ENCODE assay signal across 37 cellular contexts in genomic region chr1:2828586-2829250, GRCh38.
"Had no signal": no experiment of that assay in that cellular context is flagged by ENCODE, and none has a peak within 500 bp of the region (broad histone marks: within the 10 kb centered on the region; RNA-seq: fewer than 3 reads in every experiment).

No MANE protein-coding gene starts in this region.

- H3K27ac ChIP-seq: adrenal gland, body of pancreas, brain microvascular endothelial cell, breast epithelium, VCaP had no signal

- H3K4me1 Mint-ChIP-seq: activated B cell treated with CpG ODN at 0.5 μM for 24 hours; activated CD4-positive, alpha-beta T cell treated with anti-CD3 and anti-CD28 coated beads, Interleukin-2, amount 10 ng/mL, durations not matched to agents 24 days and 14 days; activated naive CD8-positive, alpha-beta T cell treated with anti-CD3 and anti-CD28 coated beads for 36 hours; activated T-helper 17 cell treated with anti-CD3 and anti-CD28 coated beads, Interleukin-2, amount 50 U/mL, for 72 hours had no signal

- ATAC-seq: activated CD8-positive, alpha-beta T cell treated with anti-CD3 and anti-CD28 coated beads for 36 hours; activated naive CD4-positive, alpha-beta T cell treated with anti-CD3 and anti-CD28 coated beads, Interleukin-2, amount 50 U/mL, for 72 hours; activated T-cell treated with anti-CD3 and anti-CD28 coated beads, Interleukin-2, amount 50 U/mL, for 4 hours; activated T-cell treated with anti-CD3 and anti-CD28 coated beads, Interleukin-2, amount 50 U/mL, for 72 hours; activated T-helper 17 cell treated with anti-CD3 and anti-CD28 coated beads, Interleukin-2, amount 50 U/mL, for 72 hours; body of pancreas had no signal

- H3K4me3 Mint-ChIP-seq: activated B cell treated with CpG ODN at 0.5 μM for 24 hours; activated CD4-positive, alpha-beta memory T cell treated with anti-CD3 and anti-CD28 coated beads for 36 hours; activated CD4-positive, alpha-beta T cell treated with anti-CD3 and anti-CD28 coated beads, Interleukin-2, amount 10 ng/mL, durations not matched to agents 24 days and 14 days; activated CD8-positive, alpha-beta T cell treated with anti-CD3 and anti-CD28 coated beads for 36 hours; activated naive CD4-positive, alpha-beta T cell treated with anti-CD3 and anti-CD28 coated beads for 36 hours; activated naive CD8-positive, alpha-beta T cell treated with anti-CD3 and anti-CD28 coated beads for 36 hours; activated T-cell treated with anti-CD3 and anti-CD28 coated beads, Interleukin-2, amount 50 U/mL, for 4 hours; activated T-cell treated with anti-CD3 and anti-CD28 coated beads, Interleukin-2, amount 50 U/mL, for 72 hours; activated T-helper 1 cell treated with anti-CD3 and anti-CD28 coated beads, Interleukin-12 subunit alpha, Interleukin-12 subunit beta, Interleukin-2, Interleukin-4 antibody, amounts not matched to agents 30 ng/mL and 10 ng/mL and 1 ng/mL, durations not matched to agents 14 hours and 24 hours and 36 hours; activated T-helper 17 cell treated with anti-CD3 and anti-CD28 coated beads, Interleukin-2, amount 50 U/mL, for 72 hours; T-helper 1 cell treated with Interleukin-12 subunit alpha and Interleukin-12 subunit beta and Interleukin-4 antibody, amounts not matched to agents 30 μg/mL and 1 μg/mL, for 36 hours; T-helper 2 cell treated with Interferon-gamma antibody and Interleukin-4, amounts not matched to agents 5 μg/mL and 100 μg/mL, for 36 hours had no signal

- H3K36me3 ChIP-seq: adrenal gland, brain microvascular endothelial cell, breast epithelium had no signal

- H3K27ac Mint-ChIP-seq: activated B cell treated with CpG ODN at 0.5 μM for 24 hours; activated CD4-positive, alpha-beta memory T cell treated with anti-CD3 and anti-CD28 coated beads for 36 hours; activated CD4-positive, alpha-beta T cell treated with anti-CD3 and anti-CD28 coated beads, Interleukin-2, amount 10 ng/mL, durations not matched to agents 24 days and 14 days; activated CD8-positive, alpha-beta T cell treated with anti-CD3 and anti-CD28 coated beads for 36 hours; activated naive CD4-positive, alpha-beta T cell treated with anti-CD3 and anti-CD28 coated beads for 36 hours; activated naive CD4-positive, alpha-beta T cell treated with anti-CD3 and anti-CD28 coated beads, Interleukin-2, amount 50 U/mL, for 72 hours; activated naive CD8-positive, alpha-beta T cell treated with anti-CD3 and anti-CD28 coated beads for 36 hours; activated T-cell treated with anti-CD3 and anti-CD28 coated beads, Interleukin-2, amount 50 U/mL, for 72 hours; activated T-helper 1 cell treated with anti-CD3 and anti-CD28 coated beads, Interleukin-12 subunit alpha, Interleukin-12 subunit beta, Interleukin-2, Interleukin-4 antibody, amounts not matched to agents 30 ng/mL and 10 ng/mL and 1 ng/mL, durations not matched to agents 14 hours and 24 hours and 36 hours; activated T-helper 17 cell treated with anti-CD3 and anti-CD28 coated beads, Interleukin-2, amount 50 U/mL, for 72 hours; T-helper 1 cell treated with Interleukin-12 subunit alpha and Interleukin-12 subunit beta and Interleukin-4 antibody, amounts not matched to agents 30 μg/mL and 1 μg/mL, for 36 hours; T-helper 2 cell treated with Interferon-gamma antibody and Interleukin-4, amounts not matched to agents 5 μg/mL and 100 μg/mL, for 36 hours had no signal

- H3K4me1 ChIP-seq: adrenal gland, body of pancreas, breast epithelium had no signal

- DNase-seq: activated B cell treated with CpG ODN at 0.5 μM for 24 hours; activated CD4-positive, alpha-beta memory T cell treated with anti-CD3 and anti-CD28 coated beads for 36 hours; activated CD4-positive, alpha-beta T cell treated with anti-CD3 and anti-CD28 coated beads for 4 hours; activated CD4-positive, alpha-beta T cell treated with anti-CD3 and anti-CD28 coated beads, Interleukin-2, amount 10 ng/mL, durations not matched to agents 24 days and 14 days; activated CD4-positive, alpha-beta T cell treated with anti-CD3 and anti-CD28 coated beads, Interleukin-2, amount 50 U/mL, for 1 hour; activated CD4-positive, alpha-beta T cell treated with anti-CD3 and anti-CD28 coated beads, Interleukin-2, amount 50 U/mL, for 4 hours; activated CD4-positive, CD25-positive, alpha-beta regulatory T cell treated with anti-CD3 and anti-CD28 coated beads, Interleukin-2, amount 50 U/mL, for 72 hours; activated CD8-positive, alpha-beta memory T cell treated with anti-CD3 and anti-CD28 coated beads, Interleukin-2, amount 50 U/mL, for 4 hours; activated CD8-positive, alpha-beta T cell treated with anti-CD3 and anti-CD28 coated beads for 36 hours; activated effector memory CD4-positive, alpha-beta T cell treated with anti-CD3 and anti-CD28 coated beads, Interleukin-2, amount 50 U/mL, for 16 hours; activated gamma-delta T cell treated with Interleukin-2 at 50 U/mL for 16 hours; activated naive CD4-positive, alpha-beta T cell; activated naive CD4-positive, alpha-beta T cell treated with anti-CD3 and anti-CD28 coated beads for 36 hours; activated naive CD4-positive, alpha-beta T cell treated with anti-CD3 and anti-CD28 coated beads, Interleukin-2, amount 50 U/mL, for 16 hours; activated naive CD8-positive, alpha-beta T cell treated with anti-CD3 and anti-CD28 coated beads for 36 hours; activated T-cell treated with anti-CD3 and anti-CD28 coated beads for 4 hours; activated T-cell treated with anti-CD3 and anti-CD28 coated beads, Interleukin-2, amount 50 U/mL, for 1 hour; activated T-cell treated with anti-CD3 and anti-CD28 coated beads, Interleukin-2, amount 50 U/mL, for 4 hours; activated T-cell treated with anti-CD3 and anti-CD28 coated beads, Interleukin-2, amount 50 U/mL, for 72 hours; adrenal gland; amniotic stem cell; body of pancreas; brain microvascular endothelial cell; central memory CD4-positive, alpha-beta T cell; SW 1271; T-helper 1 cell; T-helper 2 cell; T-helper 9 cell had no signal

- H3K9me3 ChIP-seq: adrenal gland, body of pancreas had no signal

- H3K27me3 Mint-ChIP-seq: activated CD4-positive, alpha-beta T cell treated with anti-CD3 and anti-CD28 coated beads, Interleukin-2, amount 10 ng/mL, durations not matched to agents 24 days and 14 days; activated CD8-positive, alpha-beta T cell treated with anti-CD3 and anti-CD28 coated beads for 36 hours; activated naive CD8-positive, alpha-beta T cell treated with anti-CD3 and anti-CD28 coated beads for 36 hours had no signal

- H3K9me3 Mint-ChIP-seq: activated T-cell treated with anti-CD3 and anti-CD28 coated beads, Interleukin-2, amount 50 U/mL, for 4 hours; activated T-helper 1 cell treated with anti-CD3 and anti-CD28 coated beads, Interleukin-12 subunit alpha, Interleukin-12 subunit beta, Interleukin-2, Interleukin-4 antibody, amounts not matched to agents 30 ng/mL and 10 ng/mL and 1 ng/mL, durations not matched to agents 14 hours and 24 hours and 36 hours; T-helper 2 cell treated with Interferon-gamma antibody and Interleukin-4, amounts not matched to agents 5 μg/mL and 100 μg/mL, for 36 hours had no signal

- H3K4me3 ChIP-seq: adrenal gland, body of pancreas, breast epithelium had no signal

- FAIRE-seq: astrocyte, TTC549 had no signal

- H3K36me3 Mint-ChIP-seq: activated CD4-positive, alpha-beta memory T cell treated with anti-CD3 and anti-CD28 coated beads for 36 hours; activated naive CD4-positive, alpha-beta T cell treated with anti-CD3 and anti-CD28 coated beads, Interleukin-2, amount 50 U/mL, for 72 hours; activated naive CD8-positive, alpha-beta T cell treated with anti-CD3 and anti-CD28 coated beads for 36 hours had no signal

- H3K27me3 ChIP-seq: adrenal gland, body of pancreas, brain microvascular endothelial cell had no signal
